Comparison of ENCODE assay signal across 20 cellular contexts in genomic region chr7:47640215-47640739, GRCh38.
"Had no signal": no experiment of that assay in that cellular context is flagged by ENCODE, and none has a peak within 500 bp of the region (broad histone marks: within the 10 kb centered on the region; RNA-seq: fewer than 3 reads in every experiment).

No MANE protein-coding gene starts in this region.

- H3K4me1 ChIP-seq: prostate gland had no signal

- H3K27ac ChIP-seq: cardiac muscle cell, heart left ventricle, left lung, VCaP had no signal

- H3K4me1 Mint-ChIP-seq: activated CD4-positive, alpha-beta memory T cell treated with anti-CD3 and anti-CD28 coated beads, Interleukin-2, amount 10 ng/mL, durations not matched to agents 7 days and 5 days; activated CD4-positive, alpha-beta T cell treated with anti-CD3 and anti-CD28 coated beads for 36 hours; activated naive CD8-positive, alpha-beta T cell treated with anti-CD3 and anti-CD28 coated beads, Interleukin-2, amount 10 ng/mL, durations not matched to agents 7 days and 5 days; T-cell had no signal

- H3K36me3 ChIP-seq: ascending aorta, cardiac muscle cell, heart left ventricle, left lung, prostate gland, thoracic aorta, uterus had no signal

- H3K4me3 ChIP-seq: ascending aorta, cardiac muscle cell, heart left ventricle, left lung, prostate gland, thoracic aorta, uterus had no signal

- ATAC-seq: activated CD4-positive, alpha-beta T cell treated with anti-CD3 and anti-CD28 coated beads for 36 hours; heart left ventricle; left lung; T-cell had no signal

- H3K36me3 Mint-ChIP-seq: T-cell had no signal

- H3K27me3 ChIP-seq: ascending aorta, cardiac muscle cell, heart left ventricle, left lung, uterus had no signal

- DNase-seq: activated CD4-positive, alpha-beta memory T cell treated with anti-CD3 and anti-CD28 coated beads, Interleukin-2, amount 10 ng/mL, durations not matched to agents 7 days and 5 days; activated CD4-positive, alpha-beta T cell treated with anti-CD3 and anti-CD28 coated beads for 36 hours; activated gamma-delta T cell treated with Interleukin-2 at 50 U/mL for 16 hours; activated naive CD8-positive, alpha-beta T cell treated with anti-CD3 and anti-CD28 coated beads, Interleukin-2, amount 10 ng/mL, durations not matched to agents 7 days and 5 days; activated T-cell treated with anti-CD3 and anti-CD28 coated beads, Interleukin-2, amount 50 U/mL, for 48 hours; foreskin melanocyte; heart left ventricle; islet precursor cell; nucleus accumbens; stimulated activated CD4-positive, alpha-beta T cell treated with anti-CD3 and anti-CD28 coated beads, Interleukin-4, amount 100 ng/mL, for 1 hour; T-cell; T1000; uterus had no signal

- H3K9me3 ChIP-seq: prostate gland, thoracic aorta, uterus had no signal

- H3K27ac Mint-ChIP-seq: activated CD4-positive, alpha-beta memory T cell treated with anti-CD3 and anti-CD28 coated beads, Interleukin-2, amount 10 ng/mL, durations not matched to agents 7 days and 5 days; activated CD4-positive, alpha-beta T cell treated with anti-CD3 and anti-CD28 coated beads for 36 hours; stimulated activated naive CD8-positive, alpha-beta T cell treated with anti-CD3 and anti-CD28 coated beads, Interleukin-15, Interleukin-2, amounts not matched to agents 100 ng/mL and 50 ng/mL, for 24 hours; T-cell had no signal

- H3K27me3 Mint-ChIP-seq: activated CD4-positive, alpha-beta memory T cell treated with anti-CD3 and anti-CD28 coated beads, Interleukin-2, amount 10 ng/mL, durations not matched to agents 7 days and 5 days; activated CD4-positive, alpha-beta T cell treated with anti-CD3 and anti-CD28 coated beads for 36 hours; stimulated activated naive CD8-positive, alpha-beta T cell treated with anti-CD3 and anti-CD28 coated beads, Interleukin-15, Interleukin-2, amounts not matched to agents 100 ng/mL and 50 ng/mL, for 24 hours had no signal

- H3K4me3 Mint-ChIP-seq: activated CD4-positive, alpha-beta memory T cell treated with anti-CD3 and anti-CD28 coated beads, Interleukin-2, amount 10 ng/mL, durations not matched to agents 7 days and 5 days; activated CD4-positive, alpha-beta T cell treated with anti-CD3 and anti-CD28 coated beads for 36 hours; activated naive CD8-positive, alpha-beta T cell treated with anti-CD3 and anti-CD28 coated beads, Interleukin-2, amount 10 ng/mL, durations not matched to agents 7 days and 5 days; stimulated activated naive CD8-positive, alpha-beta T cell treated with anti-CD3 and anti-CD28 coated beads, Interleukin-15, Interleukin-2, amounts not matched to agents 100 ng/mL and 50 ng/mL, for 24 hours; T-cell had no signal
